In genomic region chr15:43214169-43214568, GRCh38 we compare ENCODE assay signal across 25 cellular contexts. TPM values are rescaled to one million over a fixed set of nuclear protein-coding genes. Genes with fewer than 3 reads are reported as not detected.
A peak's percentile ranks its signal among the peaks of the same experiment; 100 is the strongest.
DNase-seq lines count a peak whose midpoint lies in the region; ATAC-seq, FAIRE-seq and TF ChIP-seq lines count a peak whose summit lies in the region.
"Had no signal": no experiment of that assay in that cellular context is flagged by ENCODE, and none has a peak within 500 bp of the region (broad histone marks: within the 10 kb centered on the region; RNA-seq: fewer than 3 reads in every experiment).

No MANE protein-coding gene starts in this region.

- FAIRE-seq in H1 (lab: Jason Lieb, UNC), result no peak
- FAIRE-seq: A549, GM12892, GM18507 had no signal

- H3K56ac ChIP-seq in H1 (replicated peaks; ENCODE audit: insufficient read length, low read depth, low read length), result no peak overlapping the region

- 72% methylated on average over 8 of the region's 8 CpGs; no CpG with 5 or more reads in 1 of the 2 experiments for WGBS in H1 (ENCODE audit: extremely low coverage in 1 of 2, insufficient coverage in 1 of 2, insufficient read length in 1 of 2, insufficient replicate concordance in 2 of 2, low coverage in 1 of 2, low lambda C conversion rate in 2 of 2, missing lambda C conversion rate in 1 of 2), 2 experiments

- H4K20me1 ChIP-seq in GM23338 (replicated peaks; ENCODE audit: insufficient read depth), result no peaks in the 10 kb centered on the region
- no peaks in the 10 kb centered on the region for H4K20me1 ChIP-seq in H1 (replicated peaks in 1 of 2; ENCODE audit: control insufficient read depth in 1 of 2, insufficient read depth in 2 of 2, low read length in 2 of 2)

- no peak overlapping the region for H3K27ac ChIP-seq in GM23338 (ENCODE audit: low read depth)
- no peak overlapping the region for H3K27ac ChIP-seq in RWPE2 (ENCODE audit: poor library complexity, severe bottlenecking)
- no peak overlapping the region for H3K27ac ChIP-seq in H1 (ENCODE audit: low read depth, low read length)
- H3K27ac ChIP-seq: 22Rv1, A549, C4-2B, GM23248 had no signal

- H3K14ac ChIP-seq in H1 (ENCODE audit: insufficient read length), result no peak overlapping the region

- H3K23me2 ChIP-seq in H1 (ENCODE audit: low read depth, low read length), result no peaks in the 10 kb centered on the region

- H3K27me3 ChIP-seq in GM23338 (ENCODE audit: insufficient read depth), result no peaks in the 10 kb centered on the region
- no peaks in the 10 kb centered on the region for H3K27me3 ChIP-seq in RWPE2 (ENCODE audit: insufficient read depth, poor library complexity, severe bottlenecking)
- H3K27me3 ChIP-seq in H1 (replicated peaks in 1 of 4; ENCODE audit: control insufficient read depth in 3 of 4, extremely low read depth in 1 of 4, insufficient read depth in 3 of 4, low read length in 3 of 4), result peaks cover 0 to 2% (median 0%) of the 10 kb centered on the region in 4 experiments; a peak in 2 of 7 replicates

- TF ChIP-seq EP300 in H1 (IDR thresholded peaks at IDR 0.05; ENCODE audit: borderline replicate concordance in 1 of 2, low read depth in 2 of 2, low read length in 2 of 2), result no peak

- no peak overlapping the region for H2BK120ac ChIP-seq in H1 (replicated peaks; ENCODE audit: low read depth, low read length)

- no peaks in the 10 kb centered on the region for H3F3A ChIP-seq in GM23338 (replicated peaks; ENCODE audit: low read depth)

- intact Hi-C loops in Right ventricle myocardium inferior (cut with DNase I), result no loop called here

- H3K23ac ChIP-seq in H1 (ENCODE audit: insufficient read length), result no peak overlapping the region

- CTCF ChIA-PET in H1 (lab: Charles Lee; ENCODE audit: partially characterized antibody), result interaction anchor here (1.1 to 9.6 kb wide), 7 partner anchors 8 to 79 kb away, joined by 3 to 109 read pairs (median 14); no protein-coding TSS in a partner anchor

- H3K9me3 ChIP-seq in RWPE2 (ENCODE audit: severe bottlenecking), result no peaks in the 10 kb centered on the region
- no peaks in the 10 kb centered on the region for H3K9me3 ChIP-seq in H1 (ENCODE audit: insufficient read depth in 2 of 2, low read depth in 1 of 2, low read length in 1 of 2)
- H3K9me3 ChIP-seq: A549, Caco-2 had no signal

- H3K9me2 ChIP-seq in GM23338 (ENCODE audit: insufficient read depth), result no peaks in the 10 kb centered on the region

- H2AFZ ChIP-seq in GM23338, result peak overlapping the region; percentile 96; the same call in 1 of the 2 replicates
- peak overlapping the region; percentile 48; the same call in 1 of the 2 replicates for H2AFZ ChIP-seq in H1 (ENCODE audit: low read length)
- H2AFZ ChIP-seq: GM23248 had no signal

- no peaks in the 10 kb centered on the region; the same call in 1 of the 2 replicates for H3K79me1 ChIP-seq in H1 (ENCODE audit: low read depth, low read length)

- POLR2A ChIA-PET in H1 (lab: Charles Lee; ENCODE audit: partially characterized antibody), result interaction anchor here (0.9 kb wide), 1 partner anchor 17 kb away, joined by 4 read pairs; no protein-coding TSS in a partner anchor

- H3K18ac ChIP-seq in H1 (ENCODE audit: extremely low read depth, low read length), result no peak overlapping the region

- no peak overlapping the region for H2BK5ac ChIP-seq in H1 (ENCODE audit: low read depth, low read length)

- no peak overlapping the region for H2AK5ac ChIP-seq in H1 (ENCODE audit: low read depth, low read length)

- H3K4me3 Mint-ChIP-seq in GM23338, result no peak overlapping the region
- no peak overlapping the region for H3K4me3 Mint-ChIP-seq in nephron progenitor cell
- H3K4me3 Mint-ChIP-seq: CD4-positive, alpha-beta T cell; H9 had no signal

- ATAC-seq in GM23338, result peak; percentile 25; the same call in 2 of the 3 replicates
- no peak for ATAC-seq in RWPE2 (ENCODE audit: low read depth)
- no peak for ATAC-seq in Right ventricle myocardium inferior
- no peak for ATAC-seq in HG03280 (IDR thresholded peaks at IDR 0.05; ENCODE audit: unreplicated experiment)
- ATAC-seq: A549 had no signal

- H3K79me2 ChIP-seq in GM23338 (replicated peaks; ENCODE audit: insufficient read depth) (no peaks in the 10 kb centered on the region), H1 (ENCODE audit: control insufficient read depth in 1 of 2, insufficient read depth in 2 of 2, low read length in 2 of 2) (no peaks in the 10 kb centered on the region)

- H3K4me2 ChIP-seq in GM23338 (no peak overlapping the region), H1 (ENCODE audit: insufficient read depth in 1 of 2, low read depth in 2 of 2, low read length in 2 of 2) (no peak overlapping the region)
- H3K4me2 ChIP-seq: A549 had no signal

- DNase-seq in GM23338 (ENCODE audit: low spot score) (no peak), RWPE2 (ENCODE audit: low spot score) (peak; percentile 68), H1 (ENCODE audit: low read depth in 1 of 2, low spot score in 2 of 2) (no peak), nephron progenitor cell (no peak), LoVo (ENCODE audit: low spot score) (no peak), Right ventricle myocardium inferior (ENCODE audit: missing footprints) (no peak), NCI-H2171 (lab: John Stamatoyannopoulos, UW) (no peak)
- DNase-seq: AML-193; CD4-positive, alpha-beta T cell; DMS153; DMS79; GDM1; GM23248; H9; IMR-90 had no signal

- TF ChIP-seq RAD21 in H1 (IDR thresholded peaks at IDR 0.05 in 1 of 2, conservative IDR thresholded peaks at IDR 0.05 in 1 of 2; ENCODE audit: low read depth in 2 of 2, low read length in 2 of 2), result no peak

- TF ChIP-seq CTCF in GM23338 (conservative IDR thresholded peaks at IDR 0.05; ENCODE audit: low read depth in 2 of 2) (no peak), RWPE2 (IDR thresholded peaks at IDR 0.05; ENCODE audit: poor library complexity, severe bottlenecking) (no peak), H1 (IDR thresholded peaks at IDR 0.05; ENCODE audit: control extremely low read depth in 1 of 3, insufficient read depth in 1 of 3, low read depth in 1 of 3, low read length in 3 of 3) (no peak), nephron progenitor cell (IDR thresholded peaks at IDR 0.05) (no peak)

- no peaks in the 10 kb centered on the region for H3K36me3 ChIP-seq in GM23338 (ENCODE audit: insufficient read depth)
- no peaks in the 10 kb centered on the region for H3K36me3 ChIP-seq in RWPE2 (ENCODE audit: low read depth)
- H3K36me3 ChIP-seq in H1 (ENCODE audit: control insufficient read depth in 2 of 4, insufficient read depth in 4 of 4, low read length in 3 of 4), result no peaks in the 10 kb centered on the region

- H3K27me3 Mint-ChIP-seq in GM23338 (ENCODE audit: insufficient read depth, low read depth, poor library complexity), result peaks cover 6% of the 10 kb centered on the region
- peaks cover 30% of the 10 kb centered on the region for H3K27me3 Mint-ChIP-seq in nephron progenitor cell (ENCODE audit: low read depth, poor library complexity)

- H4K91ac ChIP-seq in H1 (replicated peaks; ENCODE audit: insufficient read length, low read length), result no peak overlapping the region

- no peak overlapping the region; the same call in 1 of the 2 replicates for H3K27ac Mint-ChIP-seq in GM23338
- H3K27ac Mint-ChIP-seq in nephron progenitor cell, result peak overlapping the region; percentile 62
- H3K27ac Mint-ChIP-seq: CD4-positive, alpha-beta T cell had no signal

- no peak for TF ChIP-seq POLR2A in H1 (IDR thresholded peaks at IDR 0.05; ENCODE audit: control extremely low read depth in 1 of 2, low read depth in 2 of 2, low read length in 2 of 2)

- peaks cover 13% of the 10 kb centered on the region for H3K4me1 Mint-ChIP-seq in GM23338
- peaks cover 13% of the 10 kb centered on the region for H3K4me1 Mint-ChIP-seq in nephron progenitor cell

- H3K9me3 Mint-ChIP-seq in GM23338 (no peaks in the 10 kb centered on the region), nephron progenitor cell (no peaks in the 10 kb centered on the region)
- H3K9me3 Mint-ChIP-seq: CD4-positive, alpha-beta T cell; H9 had no signal

- H2BK12ac ChIP-seq in H1 (ENCODE audit: low read depth, low read length), result no peak overlapping the region

- H3K4ac ChIP-seq in H1 (replicated peaks; ENCODE audit: insufficient read length, low read depth, low read length), result no peak overlapping the region

- H3K9ac ChIP-seq in H1 (replicated peaks in 1 of 4; ENCODE audit: extremely low read depth in 1 of 4, low read depth in 3 of 4, low read length in 3 of 4), result no peak overlapping the region
- H3K9ac ChIP-seq: GM23248 had no signal

- H2BK20ac ChIP-seq in H1 (ENCODE audit: low read length), result no peak overlapping the region

- no peak overlapping the region for H3K4me3 ChIP-seq in GM23338
- H3K4me3 ChIP-seq in RWPE2 (ENCODE audit: severe bottlenecking), result no peak overlapping the region
- H3K4me3 ChIP-seq in H1 (ENCODE audit: extremely low read depth in 1 of 4, insufficient read depth in 2 of 4, low read depth in 3 of 4, low read length in 4 of 4), result no peak overlapping the region
- H3K4me3 ChIP-seq: A549, GM23248 had no signal

- no peak overlapping the region for H4K5ac ChIP-seq in H1 (ENCODE audit: insufficient read length, low read depth, low read length)

- no peak overlapping the region for H2BK15ac ChIP-seq in H1 (ENCODE audit: low read length)

- H3K4me1 ChIP-seq in GM23338 (ENCODE audit: insufficient read depth) (no peaks in the 10 kb centered on the region), RWPE2 (ENCODE audit: insufficient read depth, poor library complexity, severe bottlenecking) (peaks cover 4% of the 10 kb centered on the region), H1 (replicated peaks in 1 of 4; ENCODE audit: control insufficient read depth in 3 of 4, insufficient read depth in 4 of 4, low read length in 3 of 4) (peaks cover 0 to 3% (median 1%) of the 10 kb centered on the region in 4 experiments; a peak in 3 of 7 replicates)
- H3K4me1 ChIP-seq: A549, Caco-2 had no signal

- H4K8ac ChIP-seq in H1 (ENCODE audit: extremely low read depth, insufficient read depth, low read length), result no peak overlapping the region

- H3K36me3 Mint-ChIP-seq in GM23338 (ENCODE audit: low read depth) (no peaks in the 10 kb centered on the region), nephron progenitor cell (ENCODE audit: low read depth) (no peaks in the 10 kb centered on the region)

RNA-seq across cellular contexts. Expression of gene EPB42, which starts 6.6 kb away (rescaled TPM):
- not detected in 2 replicates for total RNA-seq in GM23338 (2014; rRNA removed; shearing (Covaris generic))
- polyA plus RNA-seq in GM23338 (2016; fragmentation: Nextera tagmentation; extraction: Ambion mirVana) (not detected in 2 replicates), H1 (2011; rRNA removed) (not detected in 2 replicates)
- not detected in 2 replicates for total RNA-seq in H1 (2021; fragmentation: NEBNext Ultra II Directional; extraction: Animal tissue kit (Norgen Biotek cat#: 25700))
- polyA plus RNA-seq in H1 (2011; cell fraction: cytosol; rRNA removed), result not detected
- not detected for polyA plus RNA-seq in H1 (2011; cell fraction: nucleus; rRNA removed)
- polyA plus RNA-seq in H1 (2012, experiment 1 of 2), result not detected in 4 replicates
- polyA plus RNA-seq in H1 (2012, experiment 2 of 2), result not detected
- not detected for polyA plus RNA-seq in H1 (2013, experiment 1 of 2)
- not detected for polyA plus RNA-seq in H1 (2013, experiment 2 of 2)
- polyA minus RNA-seq in H1 (2011; rRNA and poly(A)+ RNA removed), result not detected in 2 replicates
- not detected for polyA minus RNA-seq in H1 (2011; cell fraction: cytosol; rRNA and poly(A)+ RNA removed)
- polyA minus RNA-seq in H1 (2011; cell fraction: nucleus; rRNA and poly(A)+ RNA removed), result not detected
- total RNA-seq in Right ventricle myocardium inferior, result 0.57 TPM
- total RNA-seq: Caco-2; CD4-positive, alpha-beta T cell; Daoy; GM23248; H9; HT-29; IMR-90 had no signal
- polyA plus RNA-seq: A549, BJ, GM23248, IMR-90 had no signal

RNA-seq across cellular contexts. Expression of gene CCNDBP1, which starts 29.0 kb away (rescaled TPM):
- 15.7 and 33.5 TPM in 2 replicates for total RNA-seq in GM23338 (2014; rRNA removed; shearing (Covaris generic))
- polyA plus RNA-seq in GM23338 (2016; fragmentation: Nextera tagmentation; extraction: Ambion mirVana) (16.6 and 23.9 TPM in 2 replicates), H1 (2011; rRNA removed) (29.0 and 41.7 TPM in 2 replicates)
- 23.4 TPM in 2 replicates for total RNA-seq in H1 (2021; fragmentation: NEBNext Ultra II Directional; extraction: Animal tissue kit (Norgen Biotek cat#: 25700))
- polyA plus RNA-seq in H1 (2011; cell fraction: cytosol; rRNA removed), result 32.9 TPM
- polyA plus RNA-seq in H1 (2011; cell fraction: nucleus; rRNA removed), result 25.2 TPM
- polyA plus RNA-seq in H1 (2012, experiment 1 of 2), result 21.2 to 27.9 TPM (median 24.2 TPM) in 4 replicates
- polyA plus RNA-seq in H1 (2012, experiment 2 of 2), result 13.1 TPM
- polyA plus RNA-seq in H1 (2013, experiment 1 of 2), result 16.5 TPM
- 16.7 TPM for polyA plus RNA-seq in H1 (2013, experiment 2 of 2)
- polyA minus RNA-seq in H1 (2011; rRNA and poly(A)+ RNA removed), result 17.5 and 24.0 TPM in 2 replicates
- 14.9 TPM for polyA minus RNA-seq in H1 (2011; cell fraction: cytosol; rRNA and poly(A)+ RNA removed)
- 13.2 TPM for polyA minus RNA-seq in H1 (2011; cell fraction: nucleus; rRNA and poly(A)+ RNA removed)
- total RNA-seq in Right ventricle myocardium inferior, result 54.6 TPM

RNA-seq across cellular contexts. Expression of gene TGM5, which starts 52.6 kb away (rescaled TPM):
- total RNA-seq in GM23338 (2014; rRNA removed; shearing (Covaris generic)), result not detected in 2 replicates
- not detected in 2 replicates for polyA plus RNA-seq in GM23338 (2016; fragmentation: Nextera tagmentation; extraction: Ambion mirVana)
- not detected in 2 replicates for total RNA-seq in H1 (2021; fragmentation: NEBNext Ultra II Directional; extraction: Animal tissue kit (Norgen Biotek cat#: 25700))
- polyA plus RNA-seq in H1 (2011; rRNA removed), result not detected in 2 replicates
- polyA plus RNA-seq in H1 (2011; cell fraction: cytosol; rRNA removed), result not detected
- not detected for polyA plus RNA-seq in H1 (2011; cell fraction: nucleus; rRNA removed)
- not detected in 4 replicates for polyA plus RNA-seq in H1 (2012, experiment 1 of 2)
- not detected for polyA plus RNA-seq in H1 (2012, experiment 2 of 2)
- polyA plus RNA-seq in H1 (2013, experiment 1 of 2), result not detected
- polyA plus RNA-seq in H1 (2013, experiment 2 of 2), result not detected
- not detected in 2 replicates for polyA minus RNA-seq in H1 (2011; rRNA and poly(A)+ RNA removed)
- not detected for polyA minus RNA-seq in H1 (2011; cell fraction: cytosol; rRNA and poly(A)+ RNA removed)
- polyA minus RNA-seq in H1 (2011; cell fraction: nucleus; rRNA and poly(A)+ RNA removed), result not detected
- not detected for total RNA-seq in Right ventricle myocardium inferior
- total RNA-seq: Caco-2; CD4-positive, alpha-beta T cell; Daoy; GM23248; H9; HT-29; IMR-90 had no signal
- polyA plus RNA-seq: A549, BJ, GM23248, IMR-90 had no signal
